1 cellular context compared by ENCODE assay signal in genomic region chr16:28886945-28887344, GRCh38.
A peak's percentile ranks its signal among the peaks of the same experiment; 100 is the strongest.
TF ChIP-seq lines count a peak whose summit lies in the region.

No MANE protein-coding gene starts in this region.

TF ChIP-seq in HEK293, 187 proteins besides CTCF, POLR2A, EP300 and RAD21:
- TF ChIP-seq ATF2 (tag by site-specific recombination; IDR thresholded peaks at IDR 0.05; ENCODE audit: low read depth): peak; percentile 74
- peak; percentile 89 for TF ChIP-seq PRDM10 (tag by site-specific recombination; IDR thresholded peaks at IDR 0.05)
- no peak for TF ChIP-seq ZBTB11 (tag by site-specific recombination; conservative IDR thresholded peaks at IDR 0.05; ENCODE audit: low read depth)
